Comparison of ENCODE assay signal across 9 cellular contexts in the genomic region with DNA sequence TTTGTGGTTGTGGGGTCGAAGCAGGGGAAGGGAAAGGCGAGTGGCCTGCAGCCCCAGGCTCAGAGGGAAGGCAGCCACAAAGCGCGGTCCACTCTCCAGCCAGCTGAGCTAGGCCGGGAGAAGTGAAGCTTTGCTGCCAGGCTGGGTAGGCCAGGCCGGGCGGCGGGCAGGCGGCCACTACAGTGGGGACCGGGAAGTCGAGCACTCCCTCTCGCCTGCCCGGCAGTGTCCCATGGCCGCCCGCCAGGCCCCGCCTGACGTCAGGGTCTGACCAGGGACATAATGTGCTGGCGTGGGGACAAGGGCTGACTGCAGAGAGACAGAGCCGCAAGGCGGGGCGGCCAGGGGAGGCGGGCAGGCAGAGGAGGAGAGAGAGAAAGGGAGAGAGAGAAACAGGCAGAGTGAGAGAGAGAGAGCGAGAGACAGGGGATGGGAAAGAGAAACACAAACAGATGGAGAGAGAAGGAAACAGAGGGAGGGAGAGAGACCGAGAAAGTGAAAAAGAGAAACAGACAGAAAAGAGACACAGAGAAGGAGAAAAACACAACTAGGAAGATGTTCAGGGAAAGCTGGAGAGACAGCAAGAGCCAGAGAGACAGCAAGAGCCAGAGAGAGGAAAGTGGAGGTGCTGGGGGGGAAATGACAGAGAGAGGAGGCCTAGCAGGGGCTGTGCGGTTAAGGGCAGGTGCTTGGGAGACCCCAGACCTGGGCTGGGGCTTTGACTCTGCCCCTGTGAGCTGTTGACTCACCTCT.
A peak's percentile ranks its signal among the peaks of the same experiment; 100 is the strongest.
DNase-seq lines count a peak whose midpoint lies in the region; ATAC-seq and TF ChIP-seq lines count a peak whose summit lies in the region.
"Had no signal": no experiment of that assay in that cellular context is flagged by ENCODE, and none has a peak within 500 bp of the region (broad histone marks: within the 10 kb centered on the region; RNA-seq: fewer than 3 reads in every experiment).

No MANE protein-coding gene starts in this region.

- H3K4me1 ChIP-seq in thymus (ENCODE audit: control insufficient read depth, insufficient read depth, low read length) = no peaks in the 10 kb centered on the region

- intact Hi-C loops in CD14-positive monocyte (cut with micrococcal nuclease) = no loop called here

- ATAC-seq in GM21619 (IDR thresholded peaks at IDR 0.05; ENCODE audit: unreplicated experiment) = no peak
- no peak for ATAC-seq in HG02798 (IDR thresholded peaks at IDR 0.05; ENCODE audit: poor library complexity, unreplicated experiment)
- no peak for ATAC-seq in GM21528 (IDR thresholded peaks at IDR 0.05; ENCODE audit: low FRiP score, unreplicated experiment)

- H3K4me1 Mint-ChIP-seq in CD14-positive monocyte = peaks cover 30% of the 10 kb centered on the region

- H3K27me3 ChIP-seq in thymus (ENCODE audit: control insufficient read depth, insufficient read depth) = no peaks in the 10 kb centered on the region

- 94% methylated on average over 25 of the region's 25 CpGs for WGBS in thymus

- no peaks in the 10 kb centered on the region for H3K36me3 Mint-ChIP-seq in CD14-positive monocyte

- TF ChIP-seq CTCF in CD14-positive monocyte (IDR thresholded peaks at IDR 0.05) = no peak

- DNase-seq in NCI-H2029 (lab: John Stamatoyannopoulos, UW) (peak; percentile 70), dedifferentiated amniotic fluid mesenchymal stem cell (ENCODE audit: extremely low spot score) (peak; percentile 63), lung microvascular endothelial cell (ENCODE audit: low read depth in 2 of 2) (peak; percentile 74 to 97), CD14-positive monocyte (ENCODE audit: low spot score) (no peak)

- no peak overlapping the region for H3K4me3 Mint-ChIP-seq in CD14-positive monocyte

- H3K27ac Mint-ChIP-seq in CD14-positive monocyte = peak overlapping the region in 2 of 7 donors; percentile 6 to 66

- H3K4me3 ChIP-seq in thymus (ENCODE audit: low read length) = no peak overlapping the region

- H3K27me3 Mint-ChIP-seq in CD14-positive monocyte (ENCODE audit: low read depth in 3 of 3) = peaks cover 0 to 3% (median 2%) of the 10 kb centered on the region in 3 donors

- peaks cover 0 to 7% (median 2%) of the 10 kb centered on the region in 7 donors for H3K9me3 Mint-ChIP-seq in CD14-positive monocyte

- peak overlapping the region; percentile 85 for H3K27ac ChIP-seq in thymus (ENCODE audit: low read depth)
- H3K27ac ChIP-seq: HL-60 had no signal

- no peaks in the 10 kb centered on the region for H3K36me3 ChIP-seq in thymus (ENCODE audit: control insufficient read depth, insufficient read depth)

- H3K9me3 ChIP-seq in thymus (ENCODE audit: control insufficient read depth) = no peaks in the 10 kb centered on the region
